Comparison of ENCODE assay signal across 9 cellular contexts in genomic region chr10:77328272-77328816, GRCh38.
DNase-seq lines count a peak whose midpoint lies in the region; ATAC-seq and TF ChIP-seq lines count a peak whose summit lies in the region.
"Had no signal": no experiment of that assay in that cellular context is flagged by ENCODE, and none has a peak within 500 bp of the region (broad histone marks: within the 10 kb centered on the region; RNA-seq: fewer than 3 reads in every experiment).

No MANE protein-coding gene starts in this region.

- CTCF ChIA-PET in MCF 10A (lab: Yijun Ruan, JAX): interaction anchor here (0.6 kb wide), 1 partner anchor 185 kb away, joined by 3 read pairs; no protein-coding TSS in a partner anchor
- CTCF ChIA-PET in mammary epithelial cell (lab: Charles Lee; ENCODE audit: low non-redundant PET): no interaction called here

- WGBS in mammary epithelial cell (ENCODE audit: low coverage, missing lambda C conversion rate): 63% methylated on average over 6 of the region's 6 CpGs

- H3K4me1 ChIP-seq in mammary epithelial cell (ENCODE audit: insufficient read depth, low read length): peaks cover 16% of the 10 kb centered on the region

- POLR2A ChIA-PET in MCF 10A (lab: Yijun Ruan, JAX): no interaction called here

- H3K27ac Mint-ChIP-seq in MCF 10A (ENCODE audit: low read depth, unreplicated experiment): no peak overlapping the region
- no peak overlapping the region for H3K27ac Mint-ChIP-seq in stimulated activated naive CD8-positive, alpha-beta T cell treated with anti-CD3 and anti-CD28 coated beads, Interleukin-15, amount 100 ng/mL, for 72 hours
- H3K27ac Mint-ChIP-seq: activated naive CD4-positive, alpha-beta T cell treated with anti-CD3 and anti-CD28 coated beads, Interleukin-2, amount 50 U/mL, for 24 hours had no signal

- no peaks in the 10 kb centered on the region for H3K36me3 ChIP-seq in mammary epithelial cell (ENCODE audit: insufficient read depth, low read length)

- BruUV-seq in MCF 10A (replicated peaks; lab: Mats Ljungman, UMichigan): no TSS peak
- BruUV-seq in mammary epithelial cell (replicated peaks; lab: Mats Ljungman, UMichigan): no TSS peak

- no peak overlapping the region for H2AFZ ChIP-seq in mammary epithelial cell (ENCODE audit: low read depth, low read length)

- no peaks in the 10 kb centered on the region for H3K27me3 ChIP-seq in mammary epithelial cell (ENCODE audit: insufficient read depth, low read length)

- H3K79me2 ChIP-seq in mammary epithelial cell (ENCODE audit: insufficient read depth, low read length): no peaks in the 10 kb centered on the region

- dilution Hi-C loops in mammary epithelial cell (cut with HindIII; ENCODE audit: low sequenced_read_pairs): no loop called here

- no peak overlapping the region for H3K27ac ChIP-seq in mammary epithelial cell (ENCODE audit: insufficient read depth, low read depth, low read length)

- DNase-seq in MCF 10A (ENCODE audit: unreplicated experiment): peak; percentile 66
- no peak for DNase-seq in mammary epithelial cell
- peak; percentile 21 for DNase-seq in NCI-H460 (ENCODE audit: extremely low read depth, low read depth)
- peak; percentile 66 for DNase-seq in epithelial cell of esophagus (ENCODE audit: low read depth)
- DNase-seq in stimulated activated naive CD8-positive, alpha-beta T cell treated with anti-CD3 and anti-CD28 coated beads, Interleukin-15, amount 100 ng/mL, for 72 hours: peak; percentile 3 to 10
- no peak for DNase-seq in NCI-H2107 (lab: John Stamatoyannopoulos, UW)
- no peak for DNase-seq in DMS79 (lab: John Stamatoyannopoulos, UW)

- no peaks in the 10 kb centered on the region for H3K27me3 Mint-ChIP-seq in MCF 10A (ENCODE audit: insufficient read depth, unreplicated experiment)
- H3K27me3 Mint-ChIP-seq in stimulated activated naive CD8-positive, alpha-beta T cell treated with anti-CD3 and anti-CD28 coated beads, Interleukin-15, amount 100 ng/mL, for 72 hours: no peaks in the 10 kb centered on the region

- TF ChIP-seq CTCF in MCF 10A (IDR thresholded peaks at IDR 0.05; ENCODE audit: unreplicated experiment) (no peak), mammary epithelial cell (conservative IDR thresholded peaks at IDR 0.05 in 1 of 2, IDR thresholded peaks at IDR 0.05 in 1 of 2; ENCODE audit: extremely low read depth in 1 of 2, insufficient read depth in 1 of 2, low read depth in 1 of 2, low read length in 2 of 2) (no peak), epithelial cell of esophagus (IDR thresholded peaks at IDR 0.05; ENCODE audit: insufficient read depth, low read depth, low read length, missing control alignments) (no peak)

- no peak overlapping the region for H3K4me2 ChIP-seq in mammary epithelial cell (ENCODE audit: insufficient read depth, low read depth, low read length)

- H3K4me3 ChIP-seq in mammary epithelial cell (replicated peaks in 1 of 3; ENCODE audit: insufficient read depth in 1 of 3, low read depth in 2 of 3, low read length in 3 of 3) (no peak overlapping the region), epithelial cell of esophagus (ENCODE audit: low read length) (no peak overlapping the region)

- intact Hi-C loops in MCF 10A (cut with micrococcal nuclease): no loop called here
- intact Hi-C loops in mammary epithelial cell (cut with micrococcal nuclease): no loop called here

- no peak overlapping the region for H3K4me3 Mint-ChIP-seq in MCF 10A (ENCODE audit: unreplicated experiment)
- H3K4me3 Mint-ChIP-seq in stimulated activated naive CD8-positive, alpha-beta T cell treated with anti-CD3 and anti-CD28 coated beads, Interleukin-15, amount 100 ng/mL, for 72 hours: no peak overlapping the region
- H3K4me3 Mint-ChIP-seq: activated naive CD4-positive, alpha-beta T cell treated with anti-CD3 and anti-CD28 coated beads, Interleukin-2, amount 50 U/mL, for 24 hours had no signal

- no peaks in the 10 kb centered on the region for H3K36me3 Mint-ChIP-seq in MCF 10A (ENCODE audit: insufficient read depth, unreplicated experiment)
- H3K36me3 Mint-ChIP-seq: activated naive CD4-positive, alpha-beta T cell treated with anti-CD3 and anti-CD28 coated beads, Interleukin-2, amount 50 U/mL, for 24 hours had no signal

- no peak overlapping the region for H3K9ac ChIP-seq in mammary epithelial cell (ENCODE audit: insufficient read depth, low read length)

- no peaks in the 10 kb centered on the region for H4K20me1 ChIP-seq in mammary epithelial cell (ENCODE audit: insufficient read depth, low read length)

- in situ Hi-C loops in mammary epithelial cell (cut with MboI; ENCODE audit: low sequenced_read_pairs in 2 of 2): no loop called here

- no peak for ATAC-seq in stimulated activated naive CD8-positive, alpha-beta T cell treated with anti-CD3 and anti-CD28 coated beads, Interleukin-15, amount 100 ng/mL, for 72 hours
- no peak for ATAC-seq in HG03439 (IDR thresholded peaks at IDR 0.05; ENCODE audit: unreplicated experiment)

- H3K9me3 Mint-ChIP-seq in MCF 10A (ENCODE audit: unreplicated experiment): no peaks in the 10 kb centered on the region
- peaks cover 4 to 7% of the 10 kb centered on the region in 2 donors for H3K9me3 Mint-ChIP-seq in stimulated activated naive CD8-positive, alpha-beta T cell treated with anti-CD3 and anti-CD28 coated beads, Interleukin-15, amount 100 ng/mL, for 72 hours

- peaks cover 11% of the 10 kb centered on the region for H3K4me1 Mint-ChIP-seq in MCF 10A (ENCODE audit: insufficient read depth, unreplicated experiment)
- peaks cover 13% of the 10 kb centered on the region for H3K4me1 Mint-ChIP-seq in stimulated activated naive CD8-positive, alpha-beta T cell treated with anti-CD3 and anti-CD28 coated beads, Interleukin-15, amount 100 ng/mL, for 72 hours
- H3K4me1 Mint-ChIP-seq: activated naive CD4-positive, alpha-beta T cell treated with anti-CD3 and anti-CD28 coated beads, Interleukin-2, amount 50 U/mL, for 24 hours had no signal

- H3K9me3 ChIP-seq in mammary epithelial cell (replicated peaks; ENCODE audit: insufficient read depth, low read length): no peaks in the 10 kb centered on the region

Comparison
In these comparisons a context has a peak if more than half of its experiments do, and no peak if none do; other contexts are left out.
1. DNase-seq: peak in MCF 10A (single experiment), NCI-H460 (single experiment), epithelial cell of esophagus (single experiment) and stimulated activated naive CD8-positive, alpha-beta T cell treated with anti-CD3 and anti-CD28 coated beads, Interleukin-15, amount 100 ng/mL, for 72 hours (2 of 2); none in mammary epithelial cell (single experiment), NCI-H2107 (single experiment) and DMS79 (single experiment).